In the genomic region with DNA sequence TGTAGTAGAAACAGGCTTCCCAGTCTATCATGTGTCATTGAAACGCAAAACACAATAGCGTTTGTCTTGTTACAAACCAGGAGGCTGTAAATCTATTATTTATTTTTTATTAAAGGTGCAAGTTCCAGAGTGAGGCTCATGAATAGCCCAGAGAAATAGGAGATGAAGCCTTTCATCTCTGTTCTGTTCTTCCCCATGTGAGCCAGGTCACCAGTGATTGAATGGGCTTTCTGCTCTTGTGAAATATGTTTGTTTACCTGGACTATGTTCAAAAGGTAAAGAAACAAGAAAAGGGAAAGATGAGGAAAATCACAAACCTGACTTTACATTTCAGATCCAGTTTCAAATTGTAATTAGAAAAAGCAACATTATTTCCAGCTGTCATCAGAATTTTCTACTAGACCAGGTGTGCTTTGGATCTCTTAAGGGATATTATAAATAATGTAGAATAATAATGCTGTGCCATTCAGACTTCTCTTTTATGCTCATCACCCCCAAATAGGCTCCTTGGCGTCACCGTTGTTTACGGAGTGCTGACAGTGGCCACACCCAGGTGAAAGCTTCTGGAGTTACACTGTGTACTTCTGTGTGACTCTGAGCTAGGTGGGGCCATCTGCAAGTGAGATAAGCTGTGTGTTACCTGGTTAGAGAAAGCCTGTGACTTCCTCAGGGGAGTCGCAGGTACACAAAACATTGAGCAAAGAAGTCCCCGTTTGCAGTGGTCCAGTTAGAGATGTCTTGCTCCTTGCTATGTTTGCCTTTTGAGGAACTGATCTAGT, we compare ENCODE assay signal across 15 cellular contexts.
"Had no signal": no experiment of that assay in that cellular context is flagged by ENCODE, and none has a peak within 500 bp of the region (broad histone marks: within the 10 kb centered on the region; RNA-seq: fewer than 3 reads in every experiment).

No MANE protein-coding gene starts in this region.

- H3K9me3 ChIP-seq: thyroid gland, uterus had no signal

- H3K4me3 ChIP-seq: breast epithelium, thyroid gland, uterus had no signal

- DNase-seq: activated CD4-positive, alpha-beta T cell treated with anti-CD3 and anti-CD28 coated beads, Interleukin-2, amount 50 U/mL, for 48 hours; activated naive CD4-positive, alpha-beta T cell treated with anti-CD3 and anti-CD28 coated beads for 36 hours; activated naive CD8-positive, alpha-beta T cell treated with anti-CD3 and anti-CD28 coated beads, Interleukin-2, amount 50 U/mL, for 24 hours; aorta; islet precursor cell; mammary epithelial cell; naive thymus-derived CD4-positive, alpha-beta T cell; thyroid gland; uterus had no signal

- H3K4me1 ChIP-seq: breast epithelium, parathyroid adenoma, thyroid gland, uterus had no signal

- ATAC-seq: activated CD4-positive, CD25-positive, alpha-beta regulatory T cell treated with anti-CD3 and anti-CD28 coated beads, Interleukin-2, amount 50 U/mL, for 24 hours; activated naive CD8-positive, alpha-beta T cell treated with anti-CD3 and anti-CD28 coated beads, Interleukin-2, amount 50 U/mL, for 24 hours; esophagus mucosa; left lobe of liver; naive thymus-derived CD4-positive, alpha-beta T cell; stimulated activated memory B cell treated with anti-CD40 and anti-IgM and Interleukin-4, amounts not matched to agents 10 μg/mL and 1 μg/mL and 100 μg/mL, for 72 hours had no signal

- H3K27me3 ChIP-seq: breast epithelium, thyroid gland, uterus had no signal

- H3K36me3 ChIP-seq: breast epithelium, thyroid gland, uterus had no signal

- H3K79me2 ChIP-seq: parathyroid adenoma had no signal

- H2AFZ ChIP-seq: parathyroid adenoma had no signal

- H3K27ac ChIP-seq: breast epithelium, parathyroid adenoma, thyroid gland, uterus had no signal

- H3K9ac ChIP-seq: parathyroid adenoma had no signal
